Comparison of ENCODE assay signal across 24 cellular contexts in the genomic region with DNA sequence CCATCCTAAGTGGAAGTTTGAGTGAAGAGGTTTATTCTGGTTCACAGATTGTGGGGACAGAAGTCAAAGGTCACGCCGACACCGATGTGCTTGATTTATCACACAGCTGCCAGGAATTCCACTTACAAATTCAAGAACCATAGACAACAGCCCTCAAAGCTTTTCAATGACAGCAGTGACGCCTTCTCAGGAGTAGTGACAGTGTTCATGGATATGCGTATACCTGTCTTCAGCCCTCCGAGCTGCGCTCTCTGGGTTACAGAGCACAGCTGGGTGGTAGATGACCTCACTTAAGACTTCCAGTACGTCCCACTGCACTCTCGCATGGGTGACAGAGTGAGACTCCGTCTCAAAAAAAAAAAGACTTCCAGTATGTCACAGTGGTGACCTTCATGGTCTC.
"Had no signal": no experiment of that assay in that cellular context is flagged by ENCODE, and none has a peak within 500 bp of the region (broad histone marks: within the 10 kb centered on the region; RNA-seq: fewer than 3 reads in every experiment).

No MANE protein-coding gene starts in this region.

- H3K9me3 Mint-ChIP-seq: activated B cell treated with CpG ODN at 0.5 μM for 24 hours; activated naive CD8-positive, alpha-beta T cell treated with anti-CD3 and anti-CD28 coated beads, Interleukin-2, amount 50 U/mL, for 24 hours; activated T-cell treated with anti-CD3 and anti-CD28 coated beads, Interleukin-2, amount 50 U/mL, for 4 hours; activated T-helper 2 cell treated with anti-CD3 and anti-CD28 coated beads, Interferon-gamma antibody, Interleukin-2, Interleukin-4, amounts not matched to agents 10 μg/mL and 5 μg/mL and 100 μg/mL, durations not matched to agents 14 hours and 24 hours and 36 hours; T-helper 1 cell treated with Interleukin-12 subunit alpha and Interleukin-12 subunit beta and Interleukin-4 antibody, amounts not matched to agents 30 μg/mL and 1 μg/mL, for 36 hours had no signal

- H3K4me1 ChIP-seq: heart left ventricle, lower lobe of right lung, sigmoid colon, upper lobe of left lung had no signal

- DNase-seq: activated B cell treated with CpG ODN at 0.5 μM for 24 hours; activated CD4-positive, alpha-beta T cell treated with anti-CD3 and anti-CD28 coated beads for 4 hours; activated CD4-positive, alpha-beta T cell treated with anti-CD3 and anti-CD28 coated beads, Interleukin-2, amount 50 U/mL, for 48 hours; activated naive CD4-positive, alpha-beta T cell treated with anti-CD3 and anti-CD28 coated beads, Interleukin-2, amount 50 U/mL, for 16 hours; activated naive CD8-positive, alpha-beta T cell treated with anti-CD3 and anti-CD28 coated beads, Interleukin-2, amount 50 U/mL, for 24 hours; activated T-cell treated with anti-CD3 and anti-CD28 coated beads, Interleukin-2, amount 50 U/mL, for 4 hours; cortex of kidney; heart left ventricle; lower lobe of right lung; mesendoderm; naive B cell; occipital lobe; sigmoid colon; stimulated activated CD4-positive, alpha-beta T cell treated with anti-CD3 and anti-CD28 coated beads, Interleukin-2, amount 100 ng/mL, for 48 hours; stimulated activated CD8-positive, alpha-beta memory T cell treated with anti-CD3 and anti-CD28 coated beads, Interleukin-4, amount 100 ng/mL, for 48 hours; stimulated activated naive CD4-positive, alpha-beta T cell had no signal

- ATAC-seq: activated naive CD8-positive, alpha-beta T cell treated with anti-CD3 and anti-CD28 coated beads, Interleukin-2, amount 50 U/mL, for 24 hours; activated T-cell treated with anti-CD3 and anti-CD28 coated beads, Interleukin-2, amount 50 U/mL, for 4 hours; heart left ventricle; left cardiac atrium; lower lobe of right lung had no signal

- H3K27me3 Mint-ChIP-seq: activated B cell treated with CpG ODN at 0.5 μM for 24 hours had no signal

- H3K27me3 ChIP-seq: sigmoid colon, upper lobe of left lung had no signal

- H3K9me3 ChIP-seq: heart left ventricle, lower lobe of right lung, sigmoid colon, thoracic aorta, upper lobe of left lung had no signal

- H3K4me3 Mint-ChIP-seq: activated B cell treated with CpG ODN at 0.5 μM for 24 hours; activated naive CD8-positive, alpha-beta T cell treated with anti-CD3 and anti-CD28 coated beads, Interleukin-2, amount 50 U/mL, for 24 hours; activated T-cell treated with anti-CD3 and anti-CD28 coated beads, Interleukin-2, amount 50 U/mL, for 4 hours; neural crest cell; T-helper 1 cell treated with Interleukin-12 subunit alpha and Interleukin-12 subunit beta and Interleukin-4 antibody, amounts not matched to agents 30 μg/mL and 1 μg/mL, for 36 hours had no signal

- H3K4me2 ChIP-seq: smooth muscle cell had no signal

- H3K36me3 ChIP-seq: heart left ventricle, lower lobe of right lung, sigmoid colon, thoracic aorta, upper lobe of left lung had no signal

- H3K4me1 Mint-ChIP-seq: activated B cell treated with CpG ODN at 0.5 μM for 24 hours; activated naive CD8-positive, alpha-beta T cell treated with anti-CD3 and anti-CD28 coated beads, Interleukin-2, amount 50 U/mL, for 24 hours; naive B cell had no signal

- H3K36me3 Mint-ChIP-seq: naive B cell had no signal

- H3K27ac ChIP-seq: epithelial cell of prostate, heart left ventricle, lower lobe of right lung, sigmoid colon, thoracic aorta, upper lobe of left lung had no signal

- H3K4me3 ChIP-seq: heart left ventricle, lower lobe of right lung, sigmoid colon, smooth muscle cell, thoracic aorta, upper lobe of left lung had no signal

- H3K27ac Mint-ChIP-seq: activated B cell treated with CpG ODN at 0.5 μM for 24 hours; activated naive CD8-positive, alpha-beta T cell treated with anti-CD3 and anti-CD28 coated beads, Interleukin-2, amount 50 U/mL, for 24 hours; activated T-helper 2 cell treated with anti-CD3 and anti-CD28 coated beads, Interferon-gamma antibody, Interleukin-2, Interleukin-4, amounts not matched to agents 10 μg/mL and 5 μg/mL and 100 μg/mL, durations not matched to agents 14 hours and 24 hours and 36 hours; naive B cell; T-helper 1 cell treated with Interleukin-12 subunit alpha and Interleukin-12 subunit beta and Interleukin-4 antibody, amounts not matched to agents 30 μg/mL and 1 μg/mL, for 36 hours had no signal
